4 cellular contexts compared by ENCODE assay signal in genomic region chr9:33399047-33399446, GRCh38. TPM values are rescaled to one million over a fixed set of nuclear protein-coding genes. Genes with fewer than 3 reads are reported as not detected.
"Had no signal": no experiment of that assay in that cellular context is flagged by ENCODE, and none has a peak within 500 bp of the region (broad histone marks: within the 10 kb centered on the region; RNA-seq: fewer than 3 reads in every experiment).

No MANE protein-coding gene starts in this region.

RNA-seq across cellular contexts. Expression of gene AQP7, which starts 3.3 kb away (rescaled TPM):
- total RNA-seq: GM23338, H1, H9, IMR-90 had no signal
- polyA plus RNA-seq: GM23338, H1 had no signal
